ENCODE assay signal across 8 cellular contexts in genomic region chr1:231757101-231757404, GRCh38.
DNase-seq lines count a peak whose midpoint lies in the region; ATAC-seq, FAIRE-seq and TF ChIP-seq lines count a peak whose summit lies in the region.

No MANE protein-coding gene starts in this region.

- H3K9me3 ChIP-seq in RWPE2 (ENCODE audit: severe bottlenecking) = no peaks in the 10 kb centered on the region
- H3K9me3 ChIP-seq in pancreas = no peaks in the 10 kb centered on the region
- H3K9me3 ChIP-seq in smooth muscle cell (replicated peaks; ENCODE audit: low read depth) = no peaks in the 10 kb centered on the region
- no peaks in the 10 kb centered on the region for H3K9me3 ChIP-seq in suprapubic skin

- peaks cover 14% of the 10 kb centered on the region for H3K9me3 Mint-ChIP-seq in activated CD4-positive, alpha-beta T cell treated with anti-CD3 and anti-CD28 coated beads for 36 hours (ENCODE audit: low read depth)
- peaks cover 13% of the 10 kb centered on the region for H3K9me3 Mint-ChIP-seq in activated CD4-positive, alpha-beta T cell treated with anti-CD3 and anti-CD28 coated beads, Interleukin-2, amount 10 ng/mL, durations not matched to agents 7 days and 5 days
- peaks cover 15% of the 10 kb centered on the region for H3K9me3 Mint-ChIP-seq in activated CD4-positive, alpha-beta T cell treated with anti-CD3 and anti-CD28 coated beads, Interleukin-2, amount 10 ng/mL, durations not matched to agents 24 days and 14 days

- H3K27ac ChIP-seq in RWPE2 (ENCODE audit: poor library complexity, severe bottlenecking) (no peak overlapping the region), pancreas (no peak overlapping the region), smooth muscle cell (ENCODE audit: low read depth) (no peak overlapping the region), suprapubic skin (no peak overlapping the region)

- no peaks in the 10 kb centered on the region for H3K27me3 ChIP-seq in RWPE2 (ENCODE audit: insufficient read depth, poor library complexity, severe bottlenecking)
- H3K27me3 ChIP-seq in pancreas = no peaks in the 10 kb centered on the region
- no peaks in the 10 kb centered on the region for H3K27me3 ChIP-seq in smooth muscle cell (ENCODE audit: low read depth)
- H3K27me3 ChIP-seq in suprapubic skin = no peaks in the 10 kb centered on the region

- TF ChIP-seq CTCF in RWPE2 (IDR thresholded peaks at IDR 0.05; ENCODE audit: poor library complexity, severe bottlenecking) (peak; percentile 59), pancreas (IDR thresholded peaks at IDR 0.05) (peak in 1 of 4 donors; percentile 8), smooth muscle cell (IDR thresholded peaks at IDR 0.05; ENCODE audit: borderline replicate concordance, insufficient read depth, poor library complexity, severe bottlenecking) (no peak), suprapubic skin (IDR thresholded peaks at IDR 0.05) (no peak)

- no peak for TF ChIP-seq EP300 in suprapubic skin (IDR thresholded peaks at IDR 0.05)

- H3K79me2 ChIP-seq in smooth muscle cell (ENCODE audit: low read depth) = no peaks in the 10 kb centered on the region

- H2AFZ ChIP-seq in smooth muscle cell (ENCODE audit: low read depth) = no peak overlapping the region

- H3K36me3 ChIP-seq in RWPE2 (ENCODE audit: low read depth) = no peaks in the 10 kb centered on the region
- no peaks in the 10 kb centered on the region for H3K36me3 ChIP-seq in pancreas
- H3K36me3 ChIP-seq in smooth muscle cell (ENCODE audit: low read depth) = no peaks in the 10 kb centered on the region
- peaks cover 7% of the 10 kb centered on the region for H3K36me3 ChIP-seq in suprapubic skin

- intact Hi-C loops in activated CD4-positive, alpha-beta T cell treated with anti-CD3 and anti-CD28 coated beads for 36 hours (cut with DNase I, micrococcal nuclease) = loop anchor here (1.0 to 5.0 kb wide), 4 partner anchors 49 to 870 kb away; no protein-coding TSS in a partner anchor
- intact Hi-C loops in pancreas (cut with DNase I) = no loop called here
- intact Hi-C loops in activated CD4-positive, alpha-beta T cell treated with anti-CD3 and anti-CD28 coated beads, Interleukin-2, amount 10 ng/mL, durations not matched to agents 24 days and 14 days (cut with micrococcal nuclease) = loop anchor here (5.0 kb wide), 1 partner anchor 50 kb away; no protein-coding TSS in a partner anchor

- no peak overlapping the region for H3K4me2 ChIP-seq in smooth muscle cell

- no peaks in the 10 kb centered on the region for H3K27me3 Mint-ChIP-seq in activated CD4-positive, alpha-beta T cell treated with anti-CD3 and anti-CD28 coated beads for 36 hours
- H3K27me3 Mint-ChIP-seq in activated CD4-positive, alpha-beta T cell treated with anti-CD3 and anti-CD28 coated beads, Interleukin-2, amount 10 ng/mL, durations not matched to agents 7 days and 5 days = no peaks in the 10 kb centered on the region
- H3K27me3 Mint-ChIP-seq in activated CD4-positive, alpha-beta T cell treated with anti-CD3 and anti-CD28 coated beads, Interleukin-2, amount 10 ng/mL, durations not matched to agents 24 days and 14 days = no peaks in the 10 kb centered on the region

- no peak overlapping the region for H3K4me3 Mint-ChIP-seq in activated CD4-positive, alpha-beta T cell treated with anti-CD3 and anti-CD28 coated beads for 36 hours
- H3K4me3 Mint-ChIP-seq in activated CD4-positive, alpha-beta T cell treated with anti-CD3 and anti-CD28 coated beads, Interleukin-2, amount 10 ng/mL, durations not matched to agents 7 days and 5 days = no peak overlapping the region
- no peak overlapping the region for H3K4me3 Mint-ChIP-seq in activated CD4-positive, alpha-beta T cell treated with anti-CD3 and anti-CD28 coated beads, Interleukin-2, amount 10 ng/mL, durations not matched to agents 24 days and 14 days

- no peak for TF ChIP-seq POLR2A in suprapubic skin (IDR thresholded peaks at IDR 0.05)

- CTCF ChIA-PET in activated CD4-positive, alpha-beta T cell treated with anti-CD3 and anti-CD28 coated beads for 36 hours (lab: Charles Lee) = interaction anchor here (0.5 to 2.3 kb wide), 44 partner anchors 10 to 1182 kb away, joined by 3 to 30 read pairs (median 4); no protein-coding TSS in a partner anchor
- CTCF ChIA-PET in activated CD4-positive, alpha-beta T cell treated with anti-CD3 and anti-CD28 coated beads, Interleukin-2, amount 10 ng/mL, durations not matched to agents 7 days and 5 days (lab: Charles Lee) = interaction anchor here (0.9 to 1.9 kb wide), 4 partner anchors 11 to 870 kb away, joined by 3 to 4 read pairs (median 3); no protein-coding TSS in a partner anchor

- H3K36me3 Mint-ChIP-seq in activated CD4-positive, alpha-beta T cell treated with anti-CD3 and anti-CD28 coated beads for 36 hours (ENCODE audit: low read depth) = peaks cover 18% of the 10 kb centered on the region
- H3K36me3 Mint-ChIP-seq in activated CD4-positive, alpha-beta T cell treated with anti-CD3 and anti-CD28 coated beads, Interleukin-2, amount 10 ng/mL, durations not matched to agents 7 days and 5 days (ENCODE audit: low read depth) = peaks cover 24% of the 10 kb centered on the region
- peaks cover 24% of the 10 kb centered on the region for H3K36me3 Mint-ChIP-seq in activated CD4-positive, alpha-beta T cell treated with anti-CD3 and anti-CD28 coated beads, Interleukin-2, amount 10 ng/mL, durations not matched to agents 24 days and 14 days (ENCODE audit: low read depth)

- H3K4me1 ChIP-seq in RWPE2 (ENCODE audit: insufficient read depth, poor library complexity, severe bottlenecking) = no peaks in the 10 kb centered on the region
- H3K4me1 ChIP-seq in pancreas = peaks cover 0 to 2% (median 0%) of the 10 kb centered on the region in 3 donors
- H3K4me1 ChIP-seq in smooth muscle cell (ENCODE audit: low read depth) = no peaks in the 10 kb centered on the region
- peaks cover 9% of the 10 kb centered on the region for H3K4me1 ChIP-seq in suprapubic skin

- H3K27ac Mint-ChIP-seq in activated CD4-positive, alpha-beta T cell treated with anti-CD3 and anti-CD28 coated beads for 36 hours = no peak overlapping the region
- H3K27ac Mint-ChIP-seq in activated CD4-positive, alpha-beta T cell treated with anti-CD3 and anti-CD28 coated beads, Interleukin-2, amount 10 ng/mL, durations not matched to agents 7 days and 5 days = no peak overlapping the region
- no peak overlapping the region for H3K27ac Mint-ChIP-seq in activated CD4-positive, alpha-beta T cell treated with anti-CD3 and anti-CD28 coated beads, Interleukin-2, amount 10 ng/mL, durations not matched to agents 24 days and 14 days

- H3K4me3 ChIP-seq in RWPE2 (ENCODE audit: severe bottlenecking) = no peak overlapping the region
- H3K4me3 ChIP-seq in pancreas = no peak overlapping the region
- H3K4me3 ChIP-seq in smooth muscle cell = no peak overlapping the region
- no peak overlapping the region for H3K4me3 ChIP-seq in suprapubic skin

- peak; percentile 42 for ATAC-seq in activated CD4-positive, alpha-beta T cell treated with anti-CD3 and anti-CD28 coated beads for 36 hours
- peak; percentile 40 for ATAC-seq in HG03025 (IDR thresholded peaks at IDR 0.05; ENCODE audit: low FRiP score, unreplicated experiment)
- no peak for ATAC-seq in RWPE2 (ENCODE audit: low read depth)
- peak in 3 of 4 donors; percentile 37 to 60 (median 59) for ATAC-seq in pancreas

- 23 to 29% methylated on average over 2 of the region's 2 CpGs for WGBS in pancreas, 2 donors
- 52% methylated on average over 2 of the region's 2 CpGs for WGBS in smooth muscle cell (ENCODE audit: low lambda C conversion rate)
- 37% methylated on average over 2 of the region's 2 CpGs for WGBS in suprapubic skin

- no peak for DNase-seq in activated CD4-positive, alpha-beta T cell treated with anti-CD3 and anti-CD28 coated beads for 36 hours
- no peak for DNase-seq in activated CD4-positive, alpha-beta T cell treated with anti-CD3 and anti-CD28 coated beads, Interleukin-2, amount 10 ng/mL, durations not matched to agents 7 days and 5 days
- no peak for DNase-seq in RWPE2 (ENCODE audit: low spot score)
- no peak for DNase-seq in pancreas
- DNase-seq in activated CD4-positive, alpha-beta T cell treated with anti-CD3 and anti-CD28 coated beads, Interleukin-2, amount 10 ng/mL, durations not matched to agents 24 days and 14 days = no peak
- DNase-seq in smooth muscle cell (lab: John Stamatoyannopoulos, UW; ENCODE audit: unreplicated experiment) = no peak
- no peak for DNase-seq in suprapubic skin (ENCODE audit: low spot score in 2 of 2)

- H4K20me1 ChIP-seq in smooth muscle cell (ENCODE audit: low read depth) = no peaks in the 10 kb centered on the region

- no peaks in the 10 kb centered on the region for H3K4me1 Mint-ChIP-seq in activated CD4-positive, alpha-beta T cell treated with anti-CD3 and anti-CD28 coated beads for 36 hours
- H3K4me1 Mint-ChIP-seq in activated CD4-positive, alpha-beta T cell treated with anti-CD3 and anti-CD28 coated beads, Interleukin-2, amount 10 ng/mL, durations not matched to agents 7 days and 5 days = no peaks in the 10 kb centered on the region
- no peaks in the 10 kb centered on the region for H3K4me1 Mint-ChIP-seq in activated CD4-positive, alpha-beta T cell treated with anti-CD3 and anti-CD28 coated beads, Interleukin-2, amount 10 ng/mL, durations not matched to agents 24 days and 14 days

- no peak overlapping the region for H3K9ac ChIP-seq in smooth muscle cell (ENCODE audit: low read depth)

- no peaks in the 10 kb centered on the region for H3F3A ChIP-seq in smooth muscle cell (ENCODE audit: low read depth)

- POLR2A ChIA-PET in activated CD4-positive, alpha-beta T cell treated with anti-CD3 and anti-CD28 coated beads for 36 hours (lab: Charles Lee) = interaction anchor here (0.5 to 0.7 kb wide), 2 partner anchors 92 to 529 kb away, joined by 6 read pairs; no protein-coding TSS in a partner anchor
- POLR2A ChIA-PET in activated CD4-positive, alpha-beta T cell treated with anti-CD3 and anti-CD28 coated beads, Interleukin-2, amount 10 ng/mL, durations not matched to agents 7 days and 5 days (lab: Charles Lee) = no interaction called here

- FAIRE-seq in pancreas (lab: Jason Lieb, UNC) = no peak

Comparison
In these comparisons a context has a peak if more than half of its experiments do, and no peak if none do; other contexts are left out.
1. intact Hi-C loops: an anchor here in activated CD4-positive, alpha-beta T cell treated with anti-CD3 and anti-CD28 coated beads for 36 hours (1.0 to 5.0 kb wide) and activated CD4-positive, alpha-beta T cell treated with anti-CD3 and anti-CD28 coated beads, Interleukin-2, amount 10 ng/mL, durations not matched to agents 24 days and 14 days (5.0 kb wide); none called in pancreas.